ENCODE assay signal across 18 cellular contexts in the genomic region with DNA sequence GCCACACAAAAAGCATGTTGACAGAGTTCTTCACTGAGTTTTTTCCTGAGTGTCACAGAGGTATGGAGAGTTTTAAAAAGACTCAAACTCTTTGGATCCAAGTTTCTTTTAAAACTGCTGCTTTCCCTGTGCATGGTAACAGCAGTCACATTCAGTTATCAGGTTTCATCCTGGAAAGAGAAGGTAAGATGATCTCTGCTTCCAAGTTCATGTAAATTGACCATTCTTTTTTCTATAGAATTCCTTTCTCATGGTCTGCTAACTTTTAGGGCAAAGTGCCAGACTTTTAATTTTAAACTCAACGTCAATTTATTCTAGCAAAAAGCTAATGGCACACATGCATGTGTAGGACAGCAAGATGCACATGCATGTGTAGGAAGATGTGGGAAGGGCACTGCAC. TPM values are rescaled to one million over a fixed set of nuclear protein-coding genes. Genes with fewer than 3 reads are reported as not detected.
A peak's percentile ranks its signal among the peaks of the same experiment; 100 is the strongest.
DNase-seq lines count a peak whose midpoint lies in the region; ATAC-seq and TF ChIP-seq lines count a peak whose summit lies in the region.
"Had no signal": no experiment of that assay in that cellular context is flagged by ENCODE, and none has a peak within 500 bp of the region (broad histone marks: within the 10 kb centered on the region; RNA-seq: fewer than 3 reads in every experiment).

No MANE protein-coding gene starts in this region.

- no peak overlapping the region for H3K4me3 Mint-ChIP-seq in MCF 10A (ENCODE audit: unreplicated experiment)
- H3K4me3 Mint-ChIP-seq: CD14-positive monocyte; CD4-positive, alpha-beta T cell; CD8-positive, alpha-beta memory T cell; HFFc6 had no signal

- no peaks in the 10 kb centered on the region for H4K20me1 ChIP-seq in BLaER1 treated with 17β-estradiol and CSF1 and Interleukin-3, amounts not matched to agents 10 nM and 100 nM

- ATAC-seq in GM18505 (IDR thresholded peaks at IDR 0.05; ENCODE audit: unreplicated experiment): no peak
- ATAC-seq: GM12878 had no signal

- CTCF ChIA-PET in MCF 10A (lab: Yijun Ruan, JAX): no interaction called here

- H3K27ac Mint-ChIP-seq in MCF 10A (ENCODE audit: low read depth, unreplicated experiment): no peak overlapping the region
- H3K27ac Mint-ChIP-seq: CD14-positive monocyte; CD4-positive, alpha-beta T cell; CD8-positive, alpha-beta memory T cell; HFFc6 had no signal

- H3K4me2 ChIP-seq in BLaER1 treated with 17β-estradiol and CSF1 and Interleukin-3, amounts not matched to agents 10 nM and 100 nM: peak overlapping the region in 7 of 11 experiments; percentile 3 to 57 (median 31); a peak in 10 of 22 replicates

- no peaks in the 10 kb centered on the region for H3K27me3 Mint-ChIP-seq in MCF 10A (ENCODE audit: insufficient read depth, unreplicated experiment)

- peaks cover 0 to 16% (median 4%) of the 10 kb centered on the region in 11 experiments; a peak in 4 of 22 replicates for H3K9me3 ChIP-seq in BLaER1 treated with 17β-estradiol and CSF1 and Interleukin-3, amounts not matched to agents 10 nM and 100 nM (replicated peaks in 1 of 11)
- H3K9me3 ChIP-seq: HAP-1 had no signal

- no peak for TF ChIP-seq POLR2A in GM18505 (IDR thresholded peaks at IDR 0.05; ENCODE audit: borderline replicate concordance, extremely low read depth, insufficient read depth, insufficient read length)

- H3K9ac ChIP-seq in BLaER1 treated with 17β-estradiol and CSF1 and Interleukin-3, amounts not matched to agents 10 nM and 100 nM: no peak overlapping the region

- no peak overlapping the region for H3K27ac ChIP-seq in BLaER1 treated with 17β-estradiol and CSF1 and Interleukin-3, amounts not matched to agents 10 nM and 100 nM

- no peaks in the 10 kb centered on the region for H3K36me3 Mint-ChIP-seq in MCF 10A (ENCODE audit: insufficient read depth, unreplicated experiment)
- H3K36me3 Mint-ChIP-seq: CD14-positive monocyte; CD8-positive, alpha-beta memory T cell had no signal

- intact Hi-C loops in MCF 10A (cut with micrococcal nuclease): no loop called here

- POLR2A ChIA-PET in MCF 10A (lab: Yijun Ruan, JAX): interaction anchor here (0.7 kb wide), 1 partner anchor 8 kb away, joined by 3 read pairs; no protein-coding TSS in a partner anchor

- DNase-seq in NCI-H446 (lab: John Stamatoyannopoulos, UW) (peak; percentile 36 to 64), left kidney (ENCODE audit: low read depth, low spot score) (peak; percentile 75), MCF 10A (ENCODE audit: unreplicated experiment) (no peak)
- DNase-seq in central memory CD4-positive, alpha-beta T cell: no peak
- DNase-seq: CD4-positive, alpha-beta T cell; CD8-positive, alpha-beta memory T cell; DMS 273 treated with DMSO at 0.1 percent for 48 hours; DMS79; EL; GDM1; GOT3; HFFc6 had no signal

- BruUV-seq in MCF 10A (replicated peaks; lab: Mats Ljungman, UMichigan): no TSS peak

- peaks cover 2% of the 10 kb centered on the region for H3K9me3 Mint-ChIP-seq in MCF 10A (ENCODE audit: unreplicated experiment)
- H3K9me3 Mint-ChIP-seq: CD4-positive, alpha-beta T cell; HFFc6 had no signal

- no peaks in the 10 kb centered on the region for H3K4me1 Mint-ChIP-seq in MCF 10A (ENCODE audit: insufficient read depth, unreplicated experiment)
- H3K4me1 Mint-ChIP-seq: CD8-positive, alpha-beta memory T cell had no signal

- no peaks in the 10 kb centered on the region for H3K27me3 ChIP-seq in BLaER1 treated with 17β-estradiol and CSF1 and Interleukin-3, amounts not matched to agents 10 nM and 100 nM

- H3K36me3 ChIP-seq in BLaER1 treated with 17β-estradiol and CSF1 and Interleukin-3, amounts not matched to agents 10 nM and 100 nM: no peaks in the 10 kb centered on the region
- H3K36me3 ChIP-seq: HAP-1 had no signal

- TF ChIP-seq CTCF in MCF 10A (IDR thresholded peaks at IDR 0.05; ENCODE audit: unreplicated experiment): no peak

- H3K4me1 ChIP-seq in BLaER1 treated with 17β-estradiol and CSF1 and Interleukin-3, amounts not matched to agents 10 nM and 100 nM: peaks cover 0 to 14% (median 8%) of the 10 kb centered on the region in 10 experiments; a peak in 14 of 20 replicates
- H3K4me1 ChIP-seq: HAP-1 had no signal

- no peak overlapping the region for H3K4me3 ChIP-seq in BLaER1 treated with 17β-estradiol and CSF1 and Interleukin-3, amounts not matched to agents 10 nM and 100 nM
- H3K4me3 ChIP-seq: GM12878, HAP-1 had no signal

RNA-seq across cellular contexts. Expression of a gene that starts 52.5 kb away (rescaled TPM):
- 0.16 and 0.44 TPM in 2 replicates for total RNA-seq in MCF 10A (2022)
- total RNA-seq: A673; CD8-positive, alpha-beta memory T cell had no signal

Comparison
In these comparisons a context has a peak if more than half of its experiments do, and no peak if none do; other contexts are left out.
1. DNase-seq: peak in NCI-H446 (2 of 2) and left kidney (single experiment); none in central memory CD4-positive, alpha-beta T cell (single experiment) and MCF 10A (single experiment).